ENCODE assay signal across 32 cellular contexts in genomic region chr4:23871420-23871819, GRCh38. TPM values are rescaled to one million over a fixed set of nuclear protein-coding genes. Genes with fewer than 3 reads are reported as not detected.
"Had no signal": no experiment of that assay in that cellular context is flagged by ENCODE, and none has a peak within 500 bp of the region (broad histone marks: within the 10 kb centered on the region; RNA-seq: fewer than 3 reads in every experiment).

No MANE protein-coding gene starts in this region.

- DNase-seq: activated CD4-positive, alpha-beta T cell treated with anti-CD3 and anti-CD28 coated beads, Interleukin-2, amount 10 ng/mL, durations not matched to agents 24 days and 14 days; activated CD4-positive, alpha-beta T cell treated with anti-CD3 and anti-CD28 coated beads, Interleukin-2, amount 50 U/mL, for 4 hours; activated CD8-positive, alpha-beta T cell treated with anti-CD3 and anti-CD28 coated beads for 36 hours; activated effector memory CD4-positive, alpha-beta T cell treated with anti-CD3 and anti-CD28 coated beads, Interleukin-2, amount 50 U/mL, for 16 hours; activated naive CD4-positive, alpha-beta T cell; activated naive CD4-positive, alpha-beta T cell treated with anti-CD3 and anti-CD28 coated beads, Interleukin-2, amount 50 U/mL, for 16 hours; activated naive CD8-positive, alpha-beta T cell treated with anti-CD3 and anti-CD28 coated beads for 36 hours; activated T-cell treated with anti-CD3 and anti-CD28 coated beads, Interleukin-2, amount 50 U/mL, for 1 hour; activated T-cell treated with anti-CD3 and anti-CD28 coated beads, Interleukin-2, amount 50 U/mL, for 72 hours; amniotic stem cell; aorta; brain microvascular endothelial cell; NCI-H1092 treated with DMSO at 0.1 percent for 48 hours; NCI-H1417; NCI-H146; NCI-H187; NCI-H2029 treated with DMSO at 0.1 percent for 48 hours; NCI-H2107; NCI-H2171; NCI-H510A; NCI-H526; NCI-H748 treated with DMSO at 0.1 percent for 48 hours; NK-92 treated with Interleukin-12 subunit alpha and Interleukin-12 subunit beta, amount 100 ng/mL, for 24 hours; PC-3; Peyer's patch; RPMI8226; SW 1271 had no signal

- H3K27ac Mint-ChIP-seq: activated CD4-positive, alpha-beta T cell treated with anti-CD3 and anti-CD28 coated beads, Interleukin-2, amount 10 ng/mL, durations not matched to agents 24 days and 14 days; activated CD8-positive, alpha-beta T cell treated with anti-CD3 and anti-CD28 coated beads for 36 hours; activated naive CD8-positive, alpha-beta T cell treated with anti-CD3 and anti-CD28 coated beads for 36 hours; activated T-cell treated with anti-CD3 and anti-CD28 coated beads, Interleukin-2, amount 50 U/mL, for 72 hours; activated T-helper 17 cell treated with anti-CD3 and anti-CD28 coated beads, Interleukin-2, amount 50 U/mL, for 72 hours had no signal

- H3K9me3 Mint-ChIP-seq: activated CD4-positive, alpha-beta T cell treated with anti-CD3 and anti-CD28 coated beads, Interleukin-2, amount 10 ng/mL, durations not matched to agents 24 days and 14 days; activated CD8-positive, alpha-beta T cell treated with anti-CD3 and anti-CD28 coated beads for 36 hours; activated naive CD8-positive, alpha-beta T cell treated with anti-CD3 and anti-CD28 coated beads for 36 hours; activated T-helper 17 cell treated with anti-CD3 and anti-CD28 coated beads, Interleukin-2, amount 50 U/mL, for 72 hours had no signal

- ATAC-seq: activated CD8-positive, alpha-beta T cell treated with anti-CD3 and anti-CD28 coated beads for 36 hours; activated T-cell treated with anti-CD3 and anti-CD28 coated beads, Interleukin-2, amount 50 U/mL, for 72 hours; activated T-helper 17 cell treated with anti-CD3 and anti-CD28 coated beads, Interleukin-2, amount 50 U/mL, for 72 hours; K562; PC-3 had no signal

- H3K27me3 ChIP-seq: brain microvascular endothelial cell, Peyer's patch had no signal

- H3K27me3 Mint-ChIP-seq: activated CD4-positive, alpha-beta T cell treated with anti-CD3 and anti-CD28 coated beads, Interleukin-2, amount 10 ng/mL, durations not matched to agents 24 days and 14 days; activated CD8-positive, alpha-beta T cell treated with anti-CD3 and anti-CD28 coated beads for 36 hours; activated naive CD8-positive, alpha-beta T cell treated with anti-CD3 and anti-CD28 coated beads for 36 hours; activated T-helper 17 cell treated with anti-CD3 and anti-CD28 coated beads, Interleukin-2, amount 50 U/mL, for 72 hours had no signal

- H3K36me3 ChIP-seq: brain microvascular endothelial cell, Peyer's patch had no signal

- H3K4me3 Mint-ChIP-seq: activated CD4-positive, alpha-beta T cell treated with anti-CD3 and anti-CD28 coated beads, Interleukin-2, amount 10 ng/mL, durations not matched to agents 24 days and 14 days; activated CD8-positive, alpha-beta T cell treated with anti-CD3 and anti-CD28 coated beads for 36 hours; activated naive CD8-positive, alpha-beta T cell treated with anti-CD3 and anti-CD28 coated beads for 36 hours; activated T-cell treated with anti-CD3 and anti-CD28 coated beads, Interleukin-2, amount 50 U/mL, for 72 hours; activated T-helper 17 cell treated with anti-CD3 and anti-CD28 coated beads, Interleukin-2, amount 50 U/mL, for 72 hours had no signal

- H3K9me3 ChIP-seq: Peyer's patch had no signal

- H3K4me3 ChIP-seq: K562, Peyer's patch had no signal

- H3K27ac ChIP-seq: brain microvascular endothelial cell, Peyer's patch had no signal

- H3K36me3 Mint-ChIP-seq: activated naive CD8-positive, alpha-beta T cell treated with anti-CD3 and anti-CD28 coated beads for 36 hours had no signal

- H3K4me1 Mint-ChIP-seq: activated CD4-positive, alpha-beta T cell treated with anti-CD3 and anti-CD28 coated beads, Interleukin-2, amount 10 ng/mL, durations not matched to agents 24 days and 14 days; activated naive CD8-positive, alpha-beta T cell treated with anti-CD3 and anti-CD28 coated beads for 36 hours; activated T-helper 17 cell treated with anti-CD3 and anti-CD28 coated beads, Interleukin-2, amount 50 U/mL, for 72 hours had no signal

RNA-seq across cellular contexts. Expression of gene PPARGC1A, which starts 18.4 kb away (rescaled TPM):
- total RNA-seq: activated CD4-positive, alpha-beta T cell treated with anti-CD3 and anti-CD28 coated beads, Interleukin-2, amount 10 ng/mL, durations not matched to agents 24 days and 14 days; activated CD8-positive, alpha-beta memory T cell treated with anti-CD3 and anti-CD28 coated beads for 36 hours; activated CD8-positive, alpha-beta T cell treated with anti-CD3 and anti-CD28 coated beads for 36 hours; activated naive CD8-positive, alpha-beta T cell treated with anti-CD3 and anti-CD28 coated beads for 36 hours; activated T-cell treated with anti-CD3 and anti-CD28 coated beads, Interleukin-2, amount 50 U/mL, for 72 hours; activated T-helper 17 cell treated with anti-CD3 and anti-CD28 coated beads, Interleukin-2, amount 50 U/mL, for 72 hours; PC-3; T-helper 1 cell treated with Interleukin-12 subunit alpha and Interleukin-12 subunit beta and Interleukin-4 antibody, amounts not matched to agents 30 ng/mL and 1 ng/mL, for 36 hours; T-helper 2 cell treated with Interferon-gamma antibody and Interleukin-4, amounts not matched to agents 100 ng/mL and 5 ng/mL, for 36 hours had no signal
- polyA plus RNA-seq: K562 had no signal
